ENCODE assay signal across 8 cellular contexts in genomic region chr3:170356596-170357175, GRCh38. TPM values are rescaled to one million over a fixed set of nuclear protein-coding genes. Genes with fewer than 3 reads are reported as not detected.
A peak's percentile ranks its signal among the peaks of the same experiment; 100 is the strongest.
DNase-seq lines count a peak whose midpoint lies in the region; ATAC-seq, FAIRE-seq and TF ChIP-seq lines count a peak whose summit lies in the region.

No MANE protein-coding gene starts in this region.

- DNase-seq in DMS53 (lab: John Stamatoyannopoulos, UW) (peak; percentile 94), HL-60 (ENCODE audit: low read depth in 1 of 2, low spot score in 1 of 2) (peak in 1 of 2 experiments; percentile 69), SHP77 (lab: John Stamatoyannopoulos, UW) (peak; percentile 86 to 92), cardiac muscle cell (ENCODE audit: low read depth in 1 of 2, low spot score in 1 of 2) (peak; percentile 94 to 97), posterior vena cava (ENCODE audit: low spot score) (peak; percentile 96), urothelium cell line (ENCODE audit: low spot score) (peak; percentile 90)

- H3K4me3 Mint-ChIP-seq in activated naive CD8-positive, alpha-beta T cell = peak overlapping the region; percentile 80

- no peaks in the 10 kb centered on the region for H3K27me3 Mint-ChIP-seq in activated naive CD8-positive, alpha-beta T cell

- H3K4me3 ChIP-seq in HL-60 (replicated peaks; ENCODE audit: insufficient read depth, low read length) = peak overlapping the region; percentile 41
- H3K4me3 ChIP-seq in cardiac muscle cell = peak overlapping the region; percentile 96

- H3K9me3 ChIP-seq in cardiac muscle cell (ENCODE audit: low read depth) = no peaks in the 10 kb centered on the region

- H3K27me3 ChIP-seq in HL-60 (ENCODE audit: insufficient read depth, poor library complexity, severe bottlenecking) (no peaks in the 10 kb centered on the region), cardiac muscle cell (no peaks in the 10 kb centered on the region)

- H3K36me3 ChIP-seq in cardiac muscle cell = no peaks in the 10 kb centered on the region

- peaks cover 45% of the 10 kb centered on the region for H3K4me1 Mint-ChIP-seq in activated naive CD8-positive, alpha-beta T cell (ENCODE audit: low read depth)

- intact Hi-C loops in posterior vena cava (cut with DNase I) = no loop called here

- H3K27ac ChIP-seq in HL-60 (replicated peaks) (peak overlapping the region; percentile 82), cardiac muscle cell (peak overlapping the region; percentile 99)

- peaks cover 20% of the 10 kb centered on the region for H3K36me3 Mint-ChIP-seq in activated naive CD8-positive, alpha-beta T cell

- FAIRE-seq in urothelium cell line (lab: Jason Lieb, UNC) = no peak

- TF ChIP-seq CTCF in HL-60 (IDR thresholded peaks at IDR 0.05; ENCODE audit: insufficient read depth, low read length) (no peak), cardiac muscle cell (IDR thresholded peaks at IDR 0.05; ENCODE audit: low read depth, low read length) (no peak)

- no peaks in the 10 kb centered on the region for H3K9me3 Mint-ChIP-seq in activated naive CD8-positive, alpha-beta T cell (ENCODE audit: low read depth)

- peak; percentile 46 for ATAC-seq in GM19468 (IDR thresholded peaks at IDR 0.05; ENCODE audit: extremely low read depth, unreplicated experiment)

- H3K27ac Mint-ChIP-seq in activated naive CD8-positive, alpha-beta T cell = peak overlapping the region; percentile 69

- H3K4me1 ChIP-seq in cardiac muscle cell (ENCODE audit: low read depth) = peaks cover 28% of the 10 kb centered on the region

RNA-seq across cellular contexts. Expression of gene SKIL, which starts 0.8 kb away (rescaled TPM):
- 27.9 and 42.8 TPM in 2 replicates for total RNA-seq in cardiac muscle cell
- polyA plus RNA-seq in cardiac muscle cell = 11.9 and 17.1 TPM in 2 replicates
- 100 to 1,000 TPM in 1 of 2 donors, 10 to 100 TPM in 1; 77.2 to 101 TPM for total RNA-seq in posterior vena cava
